27 cellular contexts compared by ENCODE assay signal in the genomic region with DNA sequence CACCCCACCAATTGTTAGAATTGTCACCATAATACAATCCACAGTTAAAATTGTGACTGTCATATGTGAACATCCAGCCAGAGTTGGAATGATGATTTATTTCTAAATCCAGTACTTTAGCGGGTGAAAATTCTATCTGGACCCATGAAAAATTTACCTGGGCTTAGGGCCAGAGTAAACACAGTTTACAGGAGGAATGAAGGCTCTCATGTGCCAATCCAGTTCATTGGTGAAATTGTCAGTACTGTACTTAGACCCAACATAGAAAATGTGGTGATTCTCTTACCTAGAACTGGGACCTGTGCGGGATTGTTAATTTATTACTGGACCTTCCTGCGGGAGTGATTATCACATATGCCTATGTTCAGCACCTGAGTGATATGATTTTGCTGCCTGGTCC.
"Had no signal": no experiment of that assay in that cellular context is flagged by ENCODE, and none has a peak within 500 bp of the region (broad histone marks: within the 10 kb centered on the region; RNA-seq: fewer than 3 reads in every experiment).

No MANE protein-coding gene starts in this region.

- H3K27me3 ChIP-seq: colonic mucosa, esophagus squamous epithelium, gastrocnemius medialis, heart right ventricle had no signal

- H3K4me3 ChIP-seq: colonic mucosa, esophagus squamous epithelium, gastrocnemius medialis, heart right ventricle, lower lobe of right lung had no signal

- ATAC-seq: effector memory CD8-positive, alpha-beta T cell; esophagus mucosa; gastrocnemius medialis; heart right ventricle; left cardiac atrium; left lobe of liver; left ventricle myocardium superior; lower lobe of right lung; naive thymus-derived CD4-positive, alpha-beta T cell had no signal

- H3K4me1 ChIP-seq: colonic mucosa, gastrocnemius medialis, heart right ventricle, lower lobe of right lung had no signal

- FAIRE-seq: endometrium, islet of Langerhans, keratinocyte had no signal

- H3K27ac ChIP-seq: colonic mucosa, epithelial cell of prostate, gastrocnemius medialis, heart right ventricle, lower lobe of right lung had no signal

- H3K9me3 ChIP-seq: colonic mucosa, esophagus squamous epithelium, gastrocnemius medialis, lower lobe of right lung had no signal

- DNase-seq: colonic mucosa; cortex of kidney; effector CD8-positive, alpha-beta T cell; effector memory CD8-positive, alpha-beta T cell; endodermal cell; erythroblast; esophagus squamous epithelium; foreskin fibroblast; foreskin melanocyte; gastrocnemius medialis; glutamatergic neuron; head of caudate nucleus; heart right ventricle; hippocampal formation; left cardiac atrium; left ventricle myocardium superior; lower lobe of right lung; mammary epithelial cell; mesendoderm; midbrain; naive thymus-derived CD4-positive, alpha-beta T cell had no signal

- H3K36me3 ChIP-seq: colonic mucosa, gastrocnemius medialis, heart right ventricle, lower lobe of right lung had no signal
